ENCODE assay signal across 8 cellular contexts in genomic region chr3:137970914-137971831, GRCh38. TPM values are rescaled to one million over a fixed set of nuclear protein-coding genes. Genes with fewer than 3 reads are reported as not detected.
A peak's percentile ranks its signal among the peaks of the same experiment; 100 is the strongest.
DNase-seq lines count a peak whose midpoint lies in the region; ATAC-seq lines count a peak whose summit lies in the region.

No MANE protein-coding gene starts in this region.

- no peak overlapping the region for H2BK12ac ChIP-seq in mesenchymal stem cell (ENCODE audit: low read length in 2 of 2)

- H2AK5ac ChIP-seq in mesenchymal stem cell (ENCODE audit: low read length, severe bottlenecking) = no peak overlapping the region

- H3K4me3 Mint-ChIP-seq in effector memory CD8-positive, alpha-beta T cell = no peak overlapping the region

- H3K4ac ChIP-seq in mesenchymal stem cell (ENCODE audit: low read depth in 1 of 2, low read length in 2 of 2) = no peak overlapping the region

- H3K4me1 Mint-ChIP-seq in effector memory CD8-positive, alpha-beta T cell (ENCODE audit: low read depth in 2 of 2) = peaks cover 0 to 3% of the 10 kb centered on the region in 2 donors

- ATAC-seq in GM19351 (IDR thresholded peaks at IDR 0.05; ENCODE audit: unreplicated experiment) (peak; percentile 98), HG03439 (IDR thresholded peaks at IDR 0.05; ENCODE audit: unreplicated experiment) (peak; percentile 87)
- ATAC-seq in effector memory CD8-positive, alpha-beta T cell (replicated peaks) = peak; percentile 40

- H3K9me3 Mint-ChIP-seq in effector memory CD8-positive, alpha-beta T cell = no peaks in the 10 kb centered on the region

- no peak overlapping the region for H3K4me2 ChIP-seq in mesenchymal stem cell (ENCODE audit: low read length, poor library complexity, severe bottlenecking)

- H3K9me3 ChIP-seq in mesenchymal stem cell (ENCODE audit: control insufficient read depth, low read length) = no peaks in the 10 kb centered on the region

- no peak overlapping the region for H2AFZ ChIP-seq in mesenchymal stem cell (ENCODE audit: low read depth, low read length)

- H3K27me3 Mint-ChIP-seq in effector memory CD8-positive, alpha-beta T cell = peaks cover 15 to 18% of the 10 kb centered on the region in 2 donors

- no peaks in the 10 kb centered on the region for H3K79me1 ChIP-seq in mesenchymal stem cell (replicated peaks; ENCODE audit: low read length, poor library complexity, severe bottlenecking)

- WGBS in mesenchymal stem cell = 16% methylated on average over 17 of the region's 18 CpGs

- no peaks in the 10 kb centered on the region for H3K36me3 ChIP-seq in mesenchymal stem cell (ENCODE audit: control insufficient read depth in 1 of 2, insufficient read depth in 2 of 2, low read depth in 1 of 2, low read length in 2 of 2)

- H3K4me3 ChIP-seq in mesenchymal stem cell (ENCODE audit: insufficient read depth in 1 of 2, low read depth in 1 of 2, low read length in 2 of 2) = no peak overlapping the region

- H2BK120ac ChIP-seq in mesenchymal stem cell (ENCODE audit: low read depth, low read length) = no peak overlapping the region

- H3K27me3 ChIP-seq in mesenchymal stem cell (ENCODE audit: control insufficient read depth in 1 of 2, insufficient read depth in 1 of 2, low read length in 2 of 2) = peaks cover 12 to 14% of the 10 kb centered on the region in 2 experiments

- H3K27ac Mint-ChIP-seq in effector memory CD8-positive, alpha-beta T cell = no peak overlapping the region

- H3K9ac ChIP-seq in mesenchymal stem cell (ENCODE audit: low read length) = peak overlapping the region; percentile 17

- no peak overlapping the region for H2BK15ac ChIP-seq in mesenchymal stem cell (ENCODE audit: low read depth, poor library complexity, severe bottlenecking)

- no peak overlapping the region for H3K14ac ChIP-seq in mesenchymal stem cell (ENCODE audit: low read length in 2 of 2)

- no peaks in the 10 kb centered on the region for H3K4me1 ChIP-seq in mesenchymal stem cell (ENCODE audit: control insufficient read depth, insufficient read depth, low read depth, low read length)

- no peak overlapping the region for H2BK5ac ChIP-seq in mesenchymal stem cell (ENCODE audit: low read depth, low read length, poor library complexity, severe bottlenecking)

- no peak overlapping the region for H4K91ac ChIP-seq in mesenchymal stem cell (ENCODE audit: low read length)

- H3K36me3 Mint-ChIP-seq in effector memory CD8-positive, alpha-beta T cell (ENCODE audit: insufficient read depth) = no peaks in the 10 kb centered on the region

- H3K18ac ChIP-seq in mesenchymal stem cell (ENCODE audit: low read depth in 1 of 2, low read length in 2 of 2) = no peak overlapping the region

- H3K23ac ChIP-seq in mesenchymal stem cell (ENCODE audit: low read length in 2 of 2) = no peak overlapping the region

- no peak overlapping the region for H4K8ac ChIP-seq in mesenchymal stem cell (ENCODE audit: low read length)

- peak; percentile 47 for DNase-seq in CD1c-positive myeloid dendritic cell (ENCODE audit: extremely low spot score)
- DNase-seq in NCI-H526 (lab: John Stamatoyannopoulos, UW) = peak; percentile 67 to 96
- peak; percentile 9 to 26 for DNase-seq in activated CD4-positive, alpha-beta T cell treated with anti-CD3 and anti-CD28 coated beads, Interleukin-2, amount 50 U/mL, for 24 hours (ENCODE audit: low read depth in 1 of 2, low spot score in 1 of 2)
- DNase-seq in effector memory CD8-positive, alpha-beta T cell = peak; percentile 13 to 27 (median 17)
- peak; percentile 64 for DNase-seq in mesenchymal stem cell
- peak; percentile 80 for DNase-seq in stimulated activated CD8-positive, alpha-beta memory T cell treated with anti-CD3 and anti-CD28 coated beads, Interleukin-4, amount 100 ng/mL, for 48 hours

- no peak overlapping the region for H3K27ac ChIP-seq in mesenchymal stem cell (ENCODE audit: low read length, poor library complexity, severe bottlenecking)

RNA-seq across cellular contexts. Expression of gene CLDN18, which starts 38.8 kb away (rescaled TPM):
- polyA plus RNA-seq in mesenchymal stem cell (2013, experiment 1 of 2) = not detected
- not detected for polyA plus RNA-seq in mesenchymal stem cell (2013, experiment 2 of 2)

Comparison
In these comparisons a context has a peak if more than half of its experiments do, and no peak if none do; other contexts are left out.
1. DNase-seq: peak in every context shown above with its lines; median percentile 82 in NCI-H526; 80 in stimulated activated CD8-positive, alpha-beta memory T cell treated with anti-CD3 and anti-CD28 coated beads, Interleukin-4, amount 100 ng/mL, for 48 hours; 64 in mesenchymal stem cell; 47 in CD1c-positive myeloid dendritic cell; 18 in activated CD4-positive, alpha-beta T cell treated with anti-CD3 and anti-CD28 coated beads, Interleukin-2, amount 50 U/mL, for 24 hours; 17 in effector memory CD8-positive, alpha-beta T cell.
2. ATAC-seq: peak in every context shown above with its lines; median percentile 98 in GM19351; 87 in HG03439; 40 in effector memory CD8-positive, alpha-beta T cell.